In the genomic region with DNA sequence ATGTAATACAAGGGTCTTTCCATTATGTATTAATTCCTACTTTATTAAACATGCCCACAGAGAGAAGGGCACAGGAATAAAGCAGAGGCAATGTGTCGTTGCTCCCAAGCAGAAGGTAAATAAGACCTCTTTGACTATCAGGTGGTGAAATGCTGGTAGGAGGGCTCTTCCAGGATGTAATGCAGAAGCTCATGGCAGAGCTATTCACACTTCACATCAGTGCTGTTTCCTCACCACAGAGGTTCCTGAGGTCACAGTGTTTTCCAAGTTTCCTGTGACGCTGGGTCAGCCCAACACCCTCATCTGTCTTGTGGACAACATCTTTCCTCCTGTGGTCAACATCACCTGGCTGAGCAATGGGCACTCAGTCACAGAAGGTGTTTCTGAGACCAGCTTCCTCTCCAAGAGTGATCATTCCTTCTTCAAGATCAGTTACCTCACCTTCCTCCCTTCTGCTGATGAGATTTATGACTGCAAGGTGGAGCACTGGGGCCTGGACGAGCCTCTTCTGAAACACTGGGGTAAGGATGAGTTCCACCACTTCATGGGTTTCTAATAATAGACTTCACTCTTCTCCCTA, we compare ENCODE assay signal across 8 cellular contexts. TPM values are rescaled to one million over a fixed set of nuclear protein-coding genes. Genes with fewer than 3 reads are reported as not detected.
"Had no signal": no experiment of that assay in that cellular context is flagged by ENCODE, and none has a peak within 500 bp of the region (broad histone marks: within the 10 kb centered on the region; RNA-seq: fewer than 3 reads in every experiment).

No MANE protein-coding gene starts in this region.

RNA-seq across cellular contexts. Expression of gene HLA-DQA2, which starts 4.5 kb away (rescaled TPM):
- total RNA-seq: activated CD4-positive, alpha-beta memory T cell treated with anti-CD3 and anti-CD28 coated beads for 36 hours; activated CD8-positive, alpha-beta T cell treated with anti-CD3 and anti-CD28 coated beads, Interleukin-2, amount 10 ng/mL, durations not matched to agents 7 days and 5 days; activated naive CD4-positive, alpha-beta T cell treated with anti-CD3 and anti-CD28 coated beads for 36 hours; body of pancreas; cardiac muscle cell; endodermal cell; foreskin keratinocyte had no signal
- polyA plus RNA-seq: aorta, cardiac muscle cell, foreskin keratinocyte had no signal

RNA-seq across cellular contexts. Expression of gene HLA-DQB2, which starts 17.7 kb away (rescaled TPM):
- total RNA-seq: activated CD4-positive, alpha-beta memory T cell treated with anti-CD3 and anti-CD28 coated beads for 36 hours; activated naive CD4-positive, alpha-beta T cell treated with anti-CD3 and anti-CD28 coated beads for 36 hours; body of pancreas; cardiac muscle cell; endodermal cell; foreskin keratinocyte had no signal
- polyA plus RNA-seq: aorta, cardiac muscle cell, foreskin keratinocyte had no signal
